14 cellular contexts compared by ENCODE assay signal in genomic region chr2:37829616-37830385, GRCh38.
DNase-seq lines count a peak whose midpoint lies in the region; ATAC-seq, FAIRE-seq and TF ChIP-seq lines count a peak whose summit lies in the region.
"Had no signal": no experiment of that assay in that cellular context is flagged by ENCODE, and none has a peak within 500 bp of the region (broad histone marks: within the 10 kb centered on the region; RNA-seq: fewer than 3 reads in every experiment).

No MANE protein-coding gene starts in this region.

- no peaks in the 10 kb centered on the region for H3K27me3 Mint-ChIP-seq in astrocyte (ENCODE audit: low read depth, unreplicated experiment)
- H3K27me3 Mint-ChIP-seq in activated naive CD8-positive, alpha-beta T cell treated with anti-CD3 and anti-CD28 coated beads, Interleukin-2, amount 50 U/mL, for 24 hours, result no peaks in the 10 kb centered on the region

- no peak for TF ChIP-seq CTCF in AG10803 (conservative IDR thresholded peaks at IDR 0.05; ENCODE audit: low read length)
- TF ChIP-seq CTCF in astrocyte (IDR thresholded peaks at IDR 0.05; ENCODE audit: insufficient read depth, low read depth, low read length), result no peak
- no peak for TF ChIP-seq CTCF in osteoblast (IDR thresholded peaks at IDR 0.05; ENCODE audit: extremely low read depth, low read depth, low read length)

- H3K9me3 ChIP-seq in GM23248 (ENCODE audit: low read depth) (no peaks in the 10 kb centered on the region), astrocyte (ENCODE audit: insufficient read depth, low read depth, low read length) (no peaks in the 10 kb centered on the region), osteoblast (ENCODE audit: low read depth, low read length) (no peaks in the 10 kb centered on the region)
- H3K9me3 ChIP-seq: breast epithelium had no signal

- DNase-seq in AG10803 (ENCODE audit: low read depth), result peak; percentile 43
- DNase-seq in GM23248, result peak; percentile 16
- no peak for DNase-seq in astrocyte (ENCODE audit: low read depth)
- DNase-seq in osteoblast (ENCODE audit: insufficient read length, low spot score, missing footprints), result no peak
- no peak for DNase-seq in GF-D8 (lab: John Stamatoyannopoulos, UW)
- no peak for DNase-seq in activated naive CD8-positive, alpha-beta T cell treated with anti-CD3 and anti-CD28 coated beads, Interleukin-2, amount 50 U/mL, for 24 hours
- DNase-seq: activated CD8-positive, alpha-beta memory T cell treated with anti-CD3 and anti-CD28 coated beads for 24 hours; activated gamma-delta T cell treated with Interleukin-2 at 50 U/mL for 16 hours; C1 segment of cervical spinal cord; effector CD4-positive, alpha-beta T cell; nucleus accumbens had no signal

- no peaks in the 10 kb centered on the region for H4K20me1 ChIP-seq in GM23248 (ENCODE audit: insufficient read depth)
- no peaks in the 10 kb centered on the region for H4K20me1 ChIP-seq in astrocyte (ENCODE audit: insufficient read depth, low read length)
- no peaks in the 10 kb centered on the region for H4K20me1 ChIP-seq in osteoblast (ENCODE audit: insufficient read depth, low read length)

- no peaks in the 10 kb centered on the region for H3K9me3 Mint-ChIP-seq in astrocyte (ENCODE audit: unreplicated experiment)
- no peaks in the 10 kb centered on the region for H3K9me3 Mint-ChIP-seq in activated naive CD8-positive, alpha-beta T cell treated with anti-CD3 and anti-CD28 coated beads, Interleukin-2, amount 50 U/mL, for 24 hours

- H3K36me3 Mint-ChIP-seq in astrocyte (ENCODE audit: low read depth, unreplicated experiment), result peaks cover 1% of the 10 kb centered on the region
- H3K36me3 Mint-ChIP-seq in activated naive CD8-positive, alpha-beta T cell treated with anti-CD3 and anti-CD28 coated beads, Interleukin-2, amount 50 U/mL, for 24 hours (ENCODE audit: low read depth), result no peaks in the 10 kb centered on the region

- peaks cover 41% of the 10 kb centered on the region for H3K4me1 ChIP-seq in GM23248 (ENCODE audit: insufficient read depth)
- H3K4me1 ChIP-seq in astrocyte (ENCODE audit: insufficient read depth, low read length), result peaks cover 26% of the 10 kb centered on the region
- peaks cover 45% of the 10 kb centered on the region for H3K4me1 ChIP-seq in osteoblast (ENCODE audit: insufficient read depth, low read length)
- H3K4me1 ChIP-seq: breast epithelium, foreskin keratinocyte had no signal

- H3K27me3 ChIP-seq in GM23248 (replicated peaks; ENCODE audit: insufficient read depth), result no peaks in the 10 kb centered on the region
- no peaks in the 10 kb centered on the region for H3K27me3 ChIP-seq in astrocyte (ENCODE audit: insufficient read depth, low read length)
- no peaks in the 10 kb centered on the region for H3K27me3 ChIP-seq in osteoblast (ENCODE audit: insufficient read depth, low read length)
- H3K27me3 ChIP-seq: breast epithelium, foreskin keratinocyte had no signal

- H3K4me3 Mint-ChIP-seq in astrocyte (ENCODE audit: unreplicated experiment), result no peak overlapping the region
- no peak overlapping the region for H3K4me3 Mint-ChIP-seq in activated naive CD8-positive, alpha-beta T cell treated with anti-CD3 and anti-CD28 coated beads, Interleukin-2, amount 50 U/mL, for 24 hours

- H2AFZ ChIP-seq in GM23248 (0 out of 2 replicates have a peak overlapping the region, but pooled peaks have one; percentile 6), astrocyte (ENCODE audit: low read depth, low read length) (no peak overlapping the region), osteoblast (ENCODE audit: low read length) (peak overlapping the region; percentile 9)

- H3K4me1 Mint-ChIP-seq in astrocyte (ENCODE audit: low read depth, unreplicated experiment), result peaks cover 30% of the 10 kb centered on the region
- peaks cover 36% of the 10 kb centered on the region for H3K4me1 Mint-ChIP-seq in activated naive CD8-positive, alpha-beta T cell treated with anti-CD3 and anti-CD28 coated beads, Interleukin-2, amount 50 U/mL, for 24 hours

- H3K9ac ChIP-seq in GM23248 (peak overlapping the region; percentile 67), astrocyte (ENCODE audit: low read length) (peak overlapping the region; percentile 72)

- 34 to 36% methylated on average over 6 of the region's 6 CpGs for whole genome bisulfite sequencing in GM23248 (ENCODE audit: low coverage in 1 of 2, low lambda C conversion rate in 2 of 2, missing lambda C conversion rate in 2 of 2), 2 experiments

- H3K36me3 ChIP-seq in GM23248 (ENCODE audit: low read depth) (no peaks in the 10 kb centered on the region), astrocyte (ENCODE audit: insufficient read depth, low read length) (no peaks in the 10 kb centered on the region), osteoblast (ENCODE audit: insufficient read depth, low read length) (no peaks in the 10 kb centered on the region)
- H3K36me3 ChIP-seq: breast epithelium had no signal

- in situ Hi-C loops in GM23248 (cut with MboI), result loop anchor here (25.0 kb wide), 1 partner anchor 418 kb away; no protein-coding TSS in a partner anchor

- H3K4me3 ChIP-seq in AG10803 (ENCODE audit: low read length), result no peak overlapping the region
- H3K4me3 ChIP-seq in GM23248, result no peak overlapping the region
- H3K4me3 ChIP-seq in astrocyte (ENCODE audit: insufficient read depth, low read depth, low read length), result no peak overlapping the region
- no peak overlapping the region for H3K4me3 ChIP-seq in osteoblast (ENCODE audit: insufficient read depth, low read length)
- H3K4me3 ChIP-seq: breast epithelium had no signal

- H3K27ac Mint-ChIP-seq in astrocyte (ENCODE audit: unreplicated experiment), result peak overlapping the region; percentile 87
- no peak overlapping the region for H3K27ac Mint-ChIP-seq in activated naive CD8-positive, alpha-beta T cell treated with anti-CD3 and anti-CD28 coated beads, Interleukin-2, amount 50 U/mL, for 24 hours

- H3K9me2 ChIP-seq in GM23248 (ENCODE audit: insufficient read depth), result no peaks in the 10 kb centered on the region

- H3K79me2 ChIP-seq in GM23248 (ENCODE audit: insufficient read depth) (no peaks in the 10 kb centered on the region), astrocyte (ENCODE audit: insufficient read depth, low read length) (no peaks in the 10 kb centered on the region), osteoblast (ENCODE audit: insufficient read depth, low read length) (no peaks in the 10 kb centered on the region)

- H3K4me2 ChIP-seq in GM23248 (ENCODE audit: unreplicated experiment) (peak overlapping the region; percentile 56), astrocyte (ENCODE audit: low read length) (peak overlapping the region; percentile 44), osteoblast (ENCODE audit: insufficient read depth, low read length) (peak overlapping the region; percentile 47)

- no peak for FAIRE-seq in astrocyte (lab: Jason Lieb, UNC)

- H3F3A ChIP-seq in GM23248 (ENCODE audit: insufficient read depth), result peaks cover 30% of the 10 kb centered on the region

- ATAC-seq in activated naive CD8-positive, alpha-beta T cell treated with anti-CD3 and anti-CD28 coated beads, Interleukin-2, amount 50 U/mL, for 24 hours, result no peak
- no peak for ATAC-seq in HG03460 (IDR thresholded peaks at IDR 0.05; ENCODE audit: unreplicated experiment)
- ATAC-seq: foreskin keratinocyte had no signal

- H3K27ac ChIP-seq in GM23248 (peak overlapping the region; percentile 97), astrocyte (ENCODE audit: low read depth, low read length) (peak overlapping the region; percentile 90), osteoblast (ENCODE audit: low read depth, low read length) (peak overlapping the region; percentile 98)
- H3K27ac ChIP-seq: foreskin keratinocyte had no signal

Comparison
In these comparisons a context has a peak if more than half of its experiments do, and no peak if none do; other contexts are left out.
1. DNase-seq: peak in AG10803 (single experiment) and GM23248 (single experiment); none in astrocyte (single experiment), osteoblast (single experiment), GF-D8 (single experiment) and activated naive CD8-positive, alpha-beta T cell treated with anti-CD3 and anti-CD28 coated beads, Interleukin-2, amount 50 U/mL, for 24 hours (single experiment).
2. Peak in every context shown above with its lines, with median percentiles within 50 percentile points of each other: H3K27ac ChIP-seq and H3K4me2 ChIP-seq.